ENCODE assay signal across 8 cellular contexts in genomic region chr2:37653805-37654378, GRCh38. TPM values are rescaled to one million over a fixed set of nuclear protein-coding genes. Genes with fewer than 3 reads are reported as not detected.
DNase-seq lines count a peak whose midpoint lies in the region; ATAC-seq and TF ChIP-seq lines count a peak whose summit lies in the region.

No MANE protein-coding gene starts in this region.

- DNase-seq in activated naive CD4-positive, alpha-beta T cell treated with Interleukin-2 at 50 U/mL for 16 hours = peak; percentile 34
- DNase-seq in activated naive CD4-positive, alpha-beta T cell treated with anti-CD3 and anti-CD28 coated beads, Interleukin-2, amount 50 U/mL, for 16 hours = no peak
- DNase-seq in NOMO-1 (lab: John Stamatoyannopoulos, UW; ENCODE audit: unreplicated experiment in 2 of 2) = peak; percentile 40 to 59
- no peak for DNase-seq in osteoblast (ENCODE audit: insufficient read length, low spot score, missing footprints)
- DNase-seq in OCI-M2 (lab: John Stamatoyannopoulos, UW; ENCODE audit: unreplicated experiment) = no peak
- no peak for DNase-seq in NCI-H1092 treated with DMSO at 0.1 percent for 48 hours (lab: John Stamatoyannopoulos, UW)

- H2AFZ ChIP-seq in osteoblast (ENCODE audit: low read length) = no peak overlapping the region

- peak overlapping the region; percentile 47 for H3K4me2 ChIP-seq in osteoblast (ENCODE audit: insufficient read depth, low read length)

- H3K9ac ChIP-seq in endocrine pancreas (ENCODE audit: control insufficient read depth, insufficient read depth, low read length) = no peak overlapping the region

- ATAC-seq in HG02884 (IDR thresholded peaks at IDR 0.05; ENCODE audit: unreplicated experiment) = peak; percentile 34

- peaks cover 13% of the 10 kb centered on the region for H3K4me1 ChIP-seq in endocrine pancreas (ENCODE audit: control insufficient read depth, insufficient read depth, low read length)
- H3K4me1 ChIP-seq in osteoblast (ENCODE audit: insufficient read depth, low read length) = peaks cover 79% of the 10 kb centered on the region

- peaks cover 97% of the 10 kb centered on the region for H3K79me2 ChIP-seq in osteoblast (ENCODE audit: insufficient read depth, low read length)

- no peaks in the 10 kb centered on the region for H3K9me3 ChIP-seq in endocrine pancreas (ENCODE audit: control insufficient read depth, low read length)
- no peaks in the 10 kb centered on the region for H3K9me3 ChIP-seq in osteoblast (ENCODE audit: low read depth, low read length)

- peak overlapping the region; percentile 86 for H3K27ac ChIP-seq in osteoblast (ENCODE audit: low read depth, low read length)

- peak overlapping the region; percentile 16 for H3K4me3 ChIP-seq in endocrine pancreas (ENCODE audit: control insufficient read depth, insufficient read depth, low read length)
- no peak overlapping the region for H3K4me3 ChIP-seq in osteoblast (ENCODE audit: insufficient read depth, low read length)

- H3K36me3 ChIP-seq in endocrine pancreas (ENCODE audit: control insufficient read depth, insufficient read depth, low read length) (no peaks in the 10 kb centered on the region), osteoblast (ENCODE audit: insufficient read depth, low read length) (peaks cover 56% of the 10 kb centered on the region)

- no peak for TF ChIP-seq CTCF in osteoblast (IDR thresholded peaks at IDR 0.05; ENCODE audit: extremely low read depth, low read depth, low read length)

- H3K27me3 ChIP-seq in endocrine pancreas (ENCODE audit: control insufficient read depth, insufficient read depth, low read length) = no peaks in the 10 kb centered on the region
- no peaks in the 10 kb centered on the region for H3K27me3 ChIP-seq in osteoblast (ENCODE audit: insufficient read depth, low read length)

- H4K20me1 ChIP-seq in osteoblast (ENCODE audit: insufficient read depth, low read length) = peaks cover 60% of the 10 kb centered on the region

RNA-seq across cellular contexts. Expression of gene CDC42EP3, which starts 17.6 kb away (rescaled TPM):
- 121 and 136 TPM in 2 replicates for total RNA-seq in osteoblast

Comparison
In these comparisons a context has a peak if more than half of its experiments do, and no peak if none do; other contexts are left out.
1. DNase-seq: peak in activated naive CD4-positive, alpha-beta T cell treated with Interleukin-2 at 50 U/mL for 16 hours (single experiment) and NOMO-1 (2 of 2); none in activated naive CD4-positive, alpha-beta T cell treated with anti-CD3 and anti-CD28 coated beads, Interleukin-2, amount 50 U/mL, for 16 hours (single experiment), osteoblast (single experiment), OCI-M2 (single experiment) and NCI-H1092 treated with DMSO at 0.1 percent for 48 hours (single experiment).